ENCODE assay signal across 24 cellular contexts in genomic region chr2:12766421-12766879, GRCh38. TPM values are rescaled to one million over a fixed set of nuclear protein-coding genes. Genes with fewer than 3 reads are reported as not detected.
DNase-seq lines count a peak whose midpoint lies in the region; FAIRE-seq and TF ChIP-seq lines count a peak whose summit lies in the region.
"Had no signal": no experiment of that assay in that cellular context is flagged by ENCODE, and none has a peak within 500 bp of the region (broad histone marks: within the 10 kb centered on the region; RNA-seq: fewer than 3 reads in every experiment).

No MANE protein-coding gene starts in this region.

- no peak overlapping the region for H4K8ac ChIP-seq in H1 (ENCODE audit: extremely low read depth, insufficient read depth, low read length)

- H4K5ac ChIP-seq in H1 (ENCODE audit: insufficient read length, low read depth, low read length), result no peak overlapping the region

- no peak overlapping the region for H2BK5ac ChIP-seq in H1 (ENCODE audit: low read depth, low read length)

- no peak overlapping the region for H2BK20ac ChIP-seq in H1 (ENCODE audit: low read length)

- H2AK5ac ChIP-seq in H1 (ENCODE audit: low read depth, low read length), result no peak overlapping the region

- H3K79me1 ChIP-seq in H1 (ENCODE audit: low read depth, low read length), result no peaks in the 10 kb centered on the region

- CTCF ChIA-PET in SK-N-SH (lab: Yijun Ruan, JAX) (interaction anchor here (0.8 to 2.2 kb wide), 3 partner anchors 10 to 240 kb away, joined by 3 to 12 read pairs (median 6); no protein-coding TSS in a partner anchor), H1 (lab: Charles Lee; ENCODE audit: partially characterized antibody) (interaction anchor here (0.9 to 2.1 kb wide), 5 partner anchors 11 to 241 kb away, joined by 3 to 5 read pairs (median 3); no protein-coding TSS in a partner anchor)

- no peak for TF ChIP-seq RAD21 in SK-N-SH (IDR thresholded peaks at IDR 0.05; ENCODE audit: low read length)
- no peak for TF ChIP-seq RAD21 in H1 (IDR thresholded peaks at IDR 0.05 in 1 of 2, conservative IDR thresholded peaks at IDR 0.05 in 1 of 2; ENCODE audit: low read depth in 2 of 2, low read length in 2 of 2)

- TF ChIP-seq EP300 in SK-N-SH (IDR thresholded peaks at IDR 0.05; ENCODE audit: borderline replicate concordance in 1 of 2, low read depth in 1 of 2, low read length in 1 of 2) (no peak), H1 (IDR thresholded peaks at IDR 0.05; ENCODE audit: borderline replicate concordance in 1 of 2, low read depth in 2 of 2, low read length in 2 of 2) (no peak)

- no peak for FAIRE-seq in H1 (lab: Jason Lieb, UNC)
- FAIRE-seq: GM12878, TTC549 had no signal

- H3K18ac ChIP-seq in H1 (ENCODE audit: extremely low read depth, low read length), result 0 out of 2 replicates have a peak overlapping the region, but pooled peaks have one; percentile 3

- H3F3A ChIP-seq in SK-N-SH (replicated peaks; ENCODE audit: insufficient read depth), result no peaks in the 10 kb centered on the region

- H3K23me2 ChIP-seq in H1 (ENCODE audit: low read depth, low read length), result no peaks in the 10 kb centered on the region

- H3K14ac ChIP-seq in H1 (ENCODE audit: insufficient read length), result no peak overlapping the region

- H3K27ac ChIP-seq in SK-N-SH (ENCODE audit: low read depth in 2 of 2, low read length in 1 of 2) (peak overlapping the region in 1 of 2 experiments; percentile 65; a peak in 2 of 4 replicates), H1 (ENCODE audit: low read depth, low read length) (no peak overlapping the region)
- H3K27ac ChIP-seq: skin epidermis, testis had no signal

- H3K56ac ChIP-seq in H1 (replicated peaks; ENCODE audit: insufficient read length, low read depth, low read length), result no peak overlapping the region

- H4K20me1 ChIP-seq in SK-N-SH (ENCODE audit: insufficient read depth) (no peaks in the 10 kb centered on the region), H1 (replicated peaks in 1 of 2; ENCODE audit: control insufficient read depth in 1 of 2, insufficient read depth in 2 of 2, low read length in 2 of 2) (no peaks in the 10 kb centered on the region)

- no peaks in the 10 kb centered on the region for H3K9me3 ChIP-seq in SK-N-SH
- H3K9me3 ChIP-seq in H1 (ENCODE audit: insufficient read depth in 2 of 2, low read depth in 1 of 2, low read length in 1 of 2), result no peaks in the 10 kb centered on the region
- peaks cover 30% of the 10 kb centered on the region for H3K9me3 ChIP-seq in MG63
- H3K9me3 ChIP-seq: testis had no signal

- POLR2A ChIA-PET in SK-N-SH (lab: Yijun Ruan, JAX) (no interaction called here), H1 (lab: Charles Lee; ENCODE audit: partially characterized antibody) (no interaction called here)

- H3K9me2 ChIP-seq in SK-N-SH, result no peaks in the 10 kb centered on the region

- H3K79me2 ChIP-seq in SK-N-SH (ENCODE audit: insufficient read depth), result no peaks in the 10 kb centered on the region
- no peaks in the 10 kb centered on the region for H3K79me2 ChIP-seq in H1 (ENCODE audit: control insufficient read depth in 1 of 2, insufficient read depth in 2 of 2, low read length in 2 of 2)

- 0 out of 2 replicates have a peak overlapping the region, but pooled peaks have one; percentile 30 for H2BK12ac ChIP-seq in H1 (ENCODE audit: low read depth, low read length)

- no peak overlapping the region for H3K4me2 ChIP-seq in SK-N-SH
- no peak overlapping the region for H3K4me2 ChIP-seq in H1 (ENCODE audit: insufficient read depth in 1 of 2, low read depth in 2 of 2, low read length in 2 of 2)

- no peak overlapping the region for H3K23ac ChIP-seq in H1 (ENCODE audit: insufficient read length)

- H3K27me3 ChIP-seq in SK-N-SH (ENCODE audit: insufficient read depth) (no peaks in the 10 kb centered on the region), H1 (replicated peaks in 1 of 4; ENCODE audit: control insufficient read depth in 3 of 4, extremely low read depth in 1 of 4, insufficient read depth in 3 of 4, low read length in 3 of 4) (peaks cover 0 to 3% (median 1%) of the 10 kb centered on the region in 4 experiments; a peak in 4 of 7 replicates), MG63 (no peaks in the 10 kb centered on the region), H7 (ENCODE audit: control insufficient read depth, insufficient read depth, low read length) (no peaks in the 10 kb centered on the region)
- H3K27me3 ChIP-seq: testis had no signal

- TF ChIP-seq POLR2A in H1 (IDR thresholded peaks at IDR 0.05; ENCODE audit: control extremely low read depth in 1 of 2, low read depth in 2 of 2, low read length in 2 of 2), result no peak

- H3K36me3 ChIP-seq in SK-N-SH (replicated peaks in 1 of 2; ENCODE audit: control insufficient read depth in 1 of 2, insufficient read depth in 2 of 2, low read length in 1 of 2), result no peaks in the 10 kb centered on the region
- no peaks in the 10 kb centered on the region for H3K36me3 ChIP-seq in H1 (ENCODE audit: control insufficient read depth in 2 of 4, insufficient read depth in 4 of 4, low read length in 3 of 4)
- H3K36me3 ChIP-seq in MG63, result no peaks in the 10 kb centered on the region
- H3K36me3 ChIP-seq in H7 (replicated peaks; ENCODE audit: control insufficient read depth, insufficient read depth, low read length), result no peaks in the 10 kb centered on the region

- no peak overlapping the region for H2BK120ac ChIP-seq in H1 (replicated peaks; ENCODE audit: low read depth, low read length)

- H3K4ac ChIP-seq in H1 (replicated peaks; ENCODE audit: insufficient read length, low read depth, low read length), result no peak overlapping the region

- H2BK15ac ChIP-seq in H1 (ENCODE audit: low read length), result no peak overlapping the region

- H4K91ac ChIP-seq in H1 (replicated peaks; ENCODE audit: insufficient read length, low read length), result peak overlapping the region; percentile 32

- H2AFZ ChIP-seq in SK-N-SH (ENCODE audit: low read depth), result peak overlapping the region; percentile 43
- H2AFZ ChIP-seq in H1 (ENCODE audit: low read length), result no peak overlapping the region

- TF ChIP-seq CTCF in SK-N-SH (IDR thresholded peaks at IDR 0.05) (no peak), H1 (IDR thresholded peaks at IDR 0.05; ENCODE audit: control extremely low read depth in 1 of 3, insufficient read depth in 1 of 3, low read depth in 1 of 3, low read length in 3 of 3) (no peak)

- DNase-seq in SK-N-SH (no peak), H1 (ENCODE audit: low read depth in 1 of 2, low spot score in 2 of 2) (no peak), kidney tubule cell (ENCODE audit: low spot score) (peak; percentile 12), NCI-H1048 (lab: John Stamatoyannopoulos, UW) (no peak), MG63 (no peak), H4 (ENCODE audit: low spot score) (no peak), H7 (no peak)
- DNase-seq: activated naive CD4-positive, alpha-beta T cell treated with anti-CD3 and anti-CD28 coated beads, Interleukin-2, amount 10 ng/mL, durations not matched to agents 7 days and 5 days; AML-193; aorta; DMS53; erythroblast; Karpas-422; NCI-H1092; NCI-H2029; NCI-H226; NCI-H748 treated with DMSO at 0.1 percent for 48 hours; SIG-M5; stimulated activated CD4-positive, alpha-beta T cell treated with anti-CD3 and anti-CD28 coated beads, Interleukin-2, amount 100 ng/mL, for 24 hours; T-cell; testis had no signal

- no peak overlapping the region for H3K9ac ChIP-seq in SK-N-SH
- no peak overlapping the region for H3K9ac ChIP-seq in H1 (replicated peaks in 1 of 4; ENCODE audit: extremely low read depth in 1 of 4, low read depth in 3 of 4, low read length in 3 of 4)

- 69% methylated on average over 12 of the region's 12 CpGs for WGBS in SK-N-SH (ENCODE audit: low lambda C conversion rate)
- WGBS in H1 (ENCODE audit: extremely low coverage in 1 of 2, insufficient coverage in 1 of 2, insufficient read length in 1 of 2, insufficient replicate concordance in 2 of 2, low coverage in 1 of 2, low lambda C conversion rate in 2 of 2, missing lambda C conversion rate in 1 of 2), 2 experiments, result 91% methylated on average over 12 of the region's 12 CpGs; no CpG with 5 or more reads in 1 of the 2 experiments

- H3K4me1 ChIP-seq in SK-N-SH (ENCODE audit: control insufficient read depth in 1 of 2, insufficient read depth in 2 of 2, low read depth in 1 of 2, low read length in 1 of 2) (peaks cover 0 to 26% of the 10 kb centered on the region in 2 experiments; a peak in 1 of 4 replicates), H1 (replicated peaks in 1 of 4; ENCODE audit: control insufficient read depth in 3 of 4, insufficient read depth in 4 of 4, low read length in 3 of 4) (peaks cover 1 to 11% (median 7%) of the 10 kb centered on the region in 4 experiments; a peak in 5 of 7 replicates)
- H3K4me1 ChIP-seq: testis had no signal

- H3K4me3 ChIP-seq in SK-N-SH (ENCODE audit: low read depth in 2 of 2, low read length in 1 of 2) (no peak overlapping the region), H1 (ENCODE audit: extremely low read depth in 1 of 4, insufficient read depth in 2 of 4, low read depth in 3 of 4, low read length in 4 of 4) (no peak overlapping the region), MG63 (no peak overlapping the region), H7 (ENCODE audit: insufficient read depth, low read depth, low read length) (no peak overlapping the region)
- H3K4me3 ChIP-seq: GM12878, skin epidermis, testis had no signal

TF ChIP-seq in SK-N-SH, 30 proteins besides CTCF, POLR2A, EP300 and RAD21 (continues in another document):
- TF ChIP-seq RFX5 (IDR thresholded peaks at IDR 0.05; ENCODE audit: low read length) (no peak), EZH2phosphoT487 (IDR thresholded peaks at IDR 0.05; ENCODE audit: borderline replicate concordance, low read depth) (no peak), TCF12 (IDR thresholded peaks at IDR 0.05) (no peak)

TF ChIP-seq in H1, 55 proteins besides CTCF, POLR2A, EP300 and RAD21 (continues in another document):
- TF ChIP-seq SIRT6 (IDR thresholded peaks at IDR 0.05; ENCODE audit: low read length) (no peak), SUZ12 (IDR thresholded peaks at IDR 0.05; ENCODE audit: low read length) (no peak), SRF (IDR thresholded peaks at IDR 0.05; ENCODE audit: low read depth, low read length) (no peak)

RNA-seq across cellular contexts. Expression of gene TRIB2, which starts 49.7 kb away (rescaled TPM):
- polyA plus RNA-seq in SK-N-SH (2012; rRNA removed) (21.0 and 27.5 TPM in 2 replicates), H1 (2011; rRNA removed) (40.8 and 55.1 TPM in 2 replicates)
- polyA plus RNA-seq in SK-N-SH (2012; cell fraction: cytosol; rRNA removed), result 23.5 and 23.8 TPM in 2 replicates
- 56.4 and 71.7 TPM in 2 replicates for polyA plus RNA-seq in SK-N-SH (2012; cell fraction: nucleus; rRNA removed)
- 57.0 and 57.3 TPM in 2 replicates for total RNA-seq in H1 (2021; fragmentation: NEBNext Ultra II Directional; extraction: Animal tissue kit (Norgen Biotek cat#: 25700))
- polyA plus RNA-seq in H1 (2011; cell fraction: cytosol; rRNA removed), result 53.2 TPM
- 51.6 TPM for polyA plus RNA-seq in H1 (2011; cell fraction: nucleus; rRNA removed)
- 55.5 to 79.9 TPM (median 61.3 TPM) in 4 replicates for polyA plus RNA-seq in H1 (2012, experiment 1 of 2)
- 17.4 TPM for polyA plus RNA-seq in H1 (2012, experiment 2 of 2)
- 70.6 TPM for polyA plus RNA-seq in H1 (2013, experiment 1 of 2)
- polyA plus RNA-seq in H1 (2013, experiment 2 of 2), result 72.8 TPM
- polyA minus RNA-seq in H1 (2011; rRNA and poly(A)+ RNA removed), result 47.1 and 52.7 TPM in 2 replicates
- 51.4 TPM for polyA minus RNA-seq in H1 (2011; cell fraction: cytosol; rRNA and poly(A)+ RNA removed)
- polyA minus RNA-seq in H1 (2011; cell fraction: nucleus; rRNA and poly(A)+ RNA removed), result 65.9 TPM
- 59.4 and 76.6 TPM in 2 replicates for total RNA-seq in MG63 (2014; rRNA removed; shearing (Covaris generic); ENCODE audit: low replicate concordance)
- total RNA-seq in H4 (2014; rRNA removed; shearing (Covaris generic)), result 31.4 and 34.8 TPM in 2 replicates
- 70.4 and 77.3 TPM in 2 replicates for total RNA-seq in H7 (2014; rRNA removed; shearing (Covaris generic))
